In genomic region chr16:1535391-1536291, GRCh38 we compare ENCODE assay signal across 11 cellular contexts. TPM values are rescaled to one million over a fixed set of nuclear protein-coding genes. Genes with fewer than 3 reads are reported as not detected.
DNase-seq lines count a peak whose midpoint lies in the region; ATAC-seq and TF ChIP-seq lines count a peak whose summit lies in the region.
"Had no signal": no experiment of that assay in that cellular context is flagged by ENCODE, and none has a peak within 500 bp of the region (broad histone marks: within the 10 kb centered on the region; RNA-seq: fewer than 3 reads in every experiment).

No MANE protein-coding gene starts in this region.

- 78% methylated on average over 23 of the region's 39 CpGs for WGBS in mammary epithelial cell (ENCODE audit: low coverage, missing lambda C conversion rate)
- WGBS in lung, 2 donors, result 49 to 67% methylated on average over 37 to 39 of the region's 39 CpGs
- WGBS in tibial nerve, 2 donors, result 60 to 69% methylated on average over 28 to 39 of the region's 39 CpGs

- peaks cover 11% of the 10 kb centered on the region for H3K79me2 ChIP-seq in mammary epithelial cell (ENCODE audit: insufficient read depth, low read length)

- TF ChIP-seq CTCF in breast epithelium (IDR thresholded peaks at IDR 0.05) (no peak), mammary epithelial cell (conservative IDR thresholded peaks at IDR 0.05 in 1 of 2, IDR thresholded peaks at IDR 0.05 in 1 of 2; ENCODE audit: extremely low read depth in 1 of 2, insufficient read depth in 1 of 2, low read depth in 1 of 2, low read length in 2 of 2) (no peak), lung (IDR thresholded peaks at IDR 0.05; ENCODE audit: control extremely low read depth, extremely low read depth) (no peak), tibial nerve (IDR thresholded peaks at IDR 0.05) (no peak)

- H3K27ac ChIP-seq in breast epithelium, result peak overlapping the region in 1 of 2 donors; percentile 97
- no peak overlapping the region for H3K27ac ChIP-seq in mammary epithelial cell (ENCODE audit: insufficient read depth, low read depth, low read length)
- H3K27ac ChIP-seq in lung (ENCODE audit: low read depth in 1 of 2, low read length in 1 of 2), result peak overlapping the region; percentile 69 to 82
- peak overlapping the region in 3 of 4 donors; percentile 19 to 91 (median 89) for H3K27ac ChIP-seq in tibial nerve

- H3K4me2 ChIP-seq in mammary epithelial cell (ENCODE audit: insufficient read depth, low read depth, low read length), result no peak overlapping the region

- TF ChIP-seq POLR2A in breast epithelium (IDR thresholded peaks at IDR 0.05) (no peak), tibial nerve (IDR thresholded peaks at IDR 0.05) (no peak)

- H3K27ac Mint-ChIP-seq in stimulated activated memory B cell treated with anti-CD40 and anti-IgM and Interleukin-4, amounts not matched to agents 10 μg/mL and 1 μg/mL and 100 μg/mL, for 72 hours, result no peak overlapping the region

- CTCF ChIA-PET in mammary epithelial cell (lab: Charles Lee; ENCODE audit: low non-redundant PET), result no interaction called here

- no peaks in the 10 kb centered on the region for H3K27me3 Mint-ChIP-seq in stimulated activated memory B cell treated with anti-CD40 and anti-IgM and Interleukin-4, amounts not matched to agents 10 μg/mL and 1 μg/mL and 100 μg/mL, for 72 hours

- intact Hi-C loops in breast epithelium (cut with DNase I; ENCODE audit: low total_unique reads) (loop anchor here (10.0 kb wide), 1 partner anchor 121 kb away; the partner anchor contains the start of gene UNKL), mammary epithelial cell (cut with micrococcal nuclease) (no loop called here)

- H3K9me3 ChIP-seq in breast epithelium (no peaks in the 10 kb centered on the region), mammary epithelial cell (replicated peaks; ENCODE audit: insufficient read depth, low read length) (no peaks in the 10 kb centered on the region), lung (ENCODE audit: control insufficient read depth in 2 of 2, insufficient read depth in 1 of 2, low read length in 1 of 2) (no peaks in the 10 kb centered on the region), tibial nerve (no peaks in the 10 kb centered on the region)

- BruUV-seq in mammary epithelial cell (replicated peaks; lab: Mats Ljungman, UMichigan), result no TSS peak

- ATAC-seq in lung (ENCODE audit: insufficient read depth, low FRiP score), result no peak
- no peak for ATAC-seq in HG03196 (IDR thresholded peaks at IDR 0.05; ENCODE audit: unreplicated experiment)
- no peak for ATAC-seq in stimulated activated memory B cell treated with anti-CD40 and anti-IgM and Interleukin-4, amounts not matched to agents 10 μg/mL and 1 μg/mL and 100 μg/mL, for 72 hours
- ATAC-seq: Panc1 had no signal

- dilution Hi-C loops in mammary epithelial cell (cut with HindIII; ENCODE audit: low sequenced_read_pairs), result loop anchor here (5.0 to 10.0 kb wide), 2 partner anchors 37 to 101 kb away; partner anchors contain the start of gene PERCC1

- DNase-seq in breast epithelium (ENCODE audit: low spot score in 2 of 2) (no peak), mammary epithelial cell (no peak), lung (ENCODE audit: low spot score) (no peak), tibial nerve (ENCODE audit: low spot score in 2 of 2) (no peak), SKM-1 (lab: John Stamatoyannopoulos, UW; ENCODE audit: unreplicated experiment) (no peak)
- peak; percentile 49 for DNase-seq in central memory CD4-positive, alpha-beta T cell
- DNase-seq: KBM-7 had no signal

- no peaks in the 10 kb centered on the region for H3K9me3 Mint-ChIP-seq in stimulated activated memory B cell treated with anti-CD40 and anti-IgM and Interleukin-4, amounts not matched to agents 10 μg/mL and 1 μg/mL and 100 μg/mL, for 72 hours

- H3K4me1 ChIP-seq in breast epithelium, result peaks cover 17 to 22% of the 10 kb centered on the region in 2 donors
- peaks cover 37% of the 10 kb centered on the region for H3K4me1 ChIP-seq in mammary epithelial cell (ENCODE audit: insufficient read depth, low read length)
- peaks cover 5 to 19% of the 10 kb centered on the region in 2 donors for H3K4me1 ChIP-seq in lung (ENCODE audit: control insufficient read depth in 2 of 2, insufficient read depth in 2 of 2, low read length in 2 of 2)
- H3K4me1 ChIP-seq in tibial nerve, result peaks cover 0 to 77% (median 6%) of the 10 kb centered on the region in 4 donors

- in situ Hi-C loops in mammary epithelial cell (cut with MboI; ENCODE audit: low sequenced_read_pairs in 2 of 2), result no loop called here

- TF ChIP-seq EP300 in tibial nerve (IDR thresholded peaks at IDR 0.05), result no peak

- no peak overlapping the region for H3K4me3 Mint-ChIP-seq in stimulated activated memory B cell treated with anti-CD40 and anti-IgM and Interleukin-4, amounts not matched to agents 10 μg/mL and 1 μg/mL and 100 μg/mL, for 72 hours

- H3K9ac ChIP-seq in mammary epithelial cell (ENCODE audit: insufficient read depth, low read length), result no peak overlapping the region

- no peaks in the 10 kb centered on the region for H4K20me1 ChIP-seq in mammary epithelial cell (ENCODE audit: insufficient read depth, low read length)

- no peaks in the 10 kb centered on the region for H3K27me3 ChIP-seq in breast epithelium
- no peaks in the 10 kb centered on the region for H3K27me3 ChIP-seq in mammary epithelial cell (ENCODE audit: insufficient read depth, low read length)
- no peaks in the 10 kb centered on the region for H3K27me3 ChIP-seq in lung (ENCODE audit: control insufficient read depth, insufficient read depth)
- H3K27me3 ChIP-seq in tibial nerve, result no peaks in the 10 kb centered on the region

- H2AFZ ChIP-seq in mammary epithelial cell (ENCODE audit: low read depth, low read length), result no peak overlapping the region

- peaks cover 34% of the 10 kb centered on the region for H3K4me1 Mint-ChIP-seq in stimulated activated memory B cell treated with anti-CD40 and anti-IgM and Interleukin-4, amounts not matched to agents 10 μg/mL and 1 μg/mL and 100 μg/mL, for 72 hours

- peak overlapping the region; percentile 68 to 91 (median 72) for H3K4me3 ChIP-seq in breast epithelium
- H3K4me3 ChIP-seq in mammary epithelial cell (replicated peaks in 1 of 3; ENCODE audit: insufficient read depth in 1 of 3, low read depth in 2 of 3, low read length in 3 of 3), result no peak overlapping the region
- H3K4me3 ChIP-seq in lung, result peak overlapping the region; percentile 82
- H3K4me3 ChIP-seq in tibial nerve, result peak overlapping the region; percentile 51 to 63 (median 58)

- H3K36me3 ChIP-seq in breast epithelium (no peaks in the 10 kb centered on the region), mammary epithelial cell (ENCODE audit: insufficient read depth, low read length) (no peaks in the 10 kb centered on the region), lung (ENCODE audit: control insufficient read depth in 2 of 2, insufficient read depth in 2 of 2, low read length in 2 of 2) (peaks cover 0 to 45% of the 10 kb centered on the region in 2 donors), tibial nerve (peaks cover 0 to 60% (median 7%) of the 10 kb centered on the region in 3 donors)

- H3K36me3 Mint-ChIP-seq in stimulated activated memory B cell treated with anti-CD40 and anti-IgM and Interleukin-4, amounts not matched to agents 10 μg/mL and 1 μg/mL and 100 μg/mL, for 72 hours, result no peaks in the 10 kb centered on the region

RNA-seq across cellular contexts. Expression of gene TMEM204, which starts 2.2 kb away (rescaled TPM):
- total RNA-seq in breast epithelium (10 to 100 TPM; 27.8 to 37.0 (median 34.1) TPM), mammary epithelial cell (under 1 TPM in 1 of 2 donors, not detected in 1; 0.17 TPM), lung (10 to 100 TPM; 24.7 to 49.2 TPM), tibial nerve (10 to 100 TPM; 46.3 to 53.7 (median 48.9) TPM)
- polyA plus RNA-seq in mammary epithelial cell (1.6 TPM), lung (100 to 1,000 TPM in 1 of 2 donors, 10 to 100 TPM in 1; 31.6 to 116 TPM)
- polyA minus RNA-seq in mammary epithelial cell, result 0.26 TPM

RNA-seq across cellular contexts. Expression of gene TELO2, which starts 42.5 kb away (rescaled TPM):
- total RNA-seq in breast epithelium (10 to 100 TPM; 15.2 to 27.5 (median 23.9) TPM), mammary epithelial cell (10 to 100 TPM; 12.7 to 37.7 TPM), lung (10 to 100 TPM; 24.4 to 46.3 TPM), tibial nerve (10 to 100 TPM; 37.1 to 84.6 (median 45.3) TPM)
- polyA plus RNA-seq in mammary epithelial cell (21.4 TPM), lung (10 to 100 TPM; 39.2 to 64.2 TPM)
- polyA minus RNA-seq in mammary epithelial cell, result 11.7 TPM

RNA-seq across cellular contexts. Expression of gene PTX4, which starts 46.9 kb away (rescaled TPM):
- total RNA-seq in breast epithelium, result not detected
- not detected for total RNA-seq in mammary epithelial cell
- not detected for polyA plus RNA-seq in mammary epithelial cell
- not detected for polyA minus RNA-seq in mammary epithelial cell
- under 1 TPM; 0.25 to 0.31 TPM for total RNA-seq in lung
- polyA plus RNA-seq in lung, result under 1 TPM in 1 of 2 donors, not detected in 1; 0.02 TPM
- total RNA-seq in tibial nerve, result not detected
- total RNA-seq: kidney epithelial cell had no signal

Comparison
In these comparisons a context has a peak if more than half of its experiments do, and no peak if none do; other contexts are left out.
1. H3K4me3 ChIP-seq: peak in breast epithelium (3 of 3), lung (single experiment) and tibial nerve (4 of 4); none in mammary epithelial cell (0 of 3).
2. RNA of gene TMEM204, which starts 2.2 kb away (total RNA-seq): 46.3 to 53.7 TPM in tibial nerve, 24.7 to 49.2 TPM in lung and 27.8 to 37.0 TPM in breast epithelium; 0.17 TPM in mammary epithelial cell; every median in the first group is over 10 times any median in the second.